Comparison of ENCODE assay signal across 15 cellular contexts in genomic region chr3:30683769-30684168, GRCh38.
A peak's percentile ranks its signal among the peaks of the same experiment; 100 is the strongest.
DNase-seq lines count a peak whose midpoint lies in the region; ATAC-seq, FAIRE-seq and TF ChIP-seq lines count a peak whose summit lies in the region.
"Had no signal": no experiment of that assay in that cellular context is flagged by ENCODE, and none has a peak within 500 bp of the region (broad histone marks: within the 10 kb centered on the region; RNA-seq: fewer than 3 reads in every experiment).

No MANE protein-coding gene starts in this region.

- no peaks in the 10 kb centered on the region for H3K79me1 ChIP-seq in mesendoderm (ENCODE audit: low read length)

- H4K8ac ChIP-seq in mesendoderm (ENCODE audit: low read depth, low read length): no peak overlapping the region

- no peaks in the 10 kb centered on the region for H3K79me2 ChIP-seq in mesendoderm (ENCODE audit: control insufficient read depth, insufficient read depth, low read length)
- H3K79me2 ChIP-seq in GM23338 (replicated peaks; ENCODE audit: insufficient read depth): 0 out of 2 replicates have a peak, but pooled peaks cover 14% of the 10 kb centered on the region

- FAIRE-seq in A549 (lab: Jason Lieb, UNC): no peak
- FAIRE-seq: K562 had no signal

- no peak for TF ChIP-seq EP300 in A549 (IDR thresholded peaks at IDR 0.05)

- TF ChIP-seq RAD21 in A549 (conservative IDR thresholded peaks at IDR 0.05 in 1 of 2, IDR thresholded peaks at IDR 0.05 in 1 of 2): no peak

- peaks cover 95% of the 10 kb centered on the region for H3K4me1 Mint-ChIP-seq in CD8-positive, alpha-beta T cell (ENCODE audit: low read depth)
- H3K4me1 Mint-ChIP-seq in activated naive CD8-positive, alpha-beta T cell treated with anti-CD3 and anti-CD28 coated beads, Interleukin-2, amount 10 ng/mL, durations not matched to agents 7 days and 5 days: peaks cover 67% of the 10 kb centered on the region
- peaks cover 63 to 85% (median 67%) of the 10 kb centered on the region in 3 donors for H3K4me1 Mint-ChIP-seq in naive B cell
- H3K4me1 Mint-ChIP-seq in GM23338: peaks cover 35% of the 10 kb centered on the region

- H3K27me3 ChIP-seq in CD8-positive, alpha-beta T cell (ENCODE audit: insufficient read depth, low read length): no peaks in the 10 kb centered on the region
- H3K27me3 ChIP-seq in mesendoderm (ENCODE audit: insufficient read depth, low read length, poor library complexity) (no peaks in the 10 kb centered on the region), GM23338 (ENCODE audit: insufficient read depth) (no peaks in the 10 kb centered on the region)
- H3K27me3 ChIP-seq: foreskin keratinocyte had no signal

- no peak overlapping the region for H4K5ac ChIP-seq in mesendoderm (ENCODE audit: low read length)

- H2BK15ac ChIP-seq in mesendoderm (replicated peaks; ENCODE audit: low read depth): no peak overlapping the region

- H3K9me3 Mint-ChIP-seq in CD8-positive, alpha-beta T cell: no peaks in the 10 kb centered on the region
- no peaks in the 10 kb centered on the region for H3K9me3 Mint-ChIP-seq in activated naive CD8-positive, alpha-beta T cell treated with anti-CD3 and anti-CD28 coated beads, Interleukin-2, amount 10 ng/mL, durations not matched to agents 7 days and 5 days
- H3K9me3 Mint-ChIP-seq in naive B cell: no peaks in the 10 kb centered on the region
- H3K9me3 Mint-ChIP-seq in GM23338: no peaks in the 10 kb centered on the region

- H3K4me1 ChIP-seq in A549: peaks cover 60% of the 10 kb centered on the region
- peaks cover 93% of the 10 kb centered on the region for H3K4me1 ChIP-seq in CD8-positive, alpha-beta T cell (ENCODE audit: insufficient read depth, low read length)
- H3K4me1 ChIP-seq in mesendoderm (ENCODE audit: control insufficient read depth, low read depth, low read length): peaks cover 6% of the 10 kb centered on the region
- peaks cover 12% of the 10 kb centered on the region for H3K4me1 ChIP-seq in GM23338 (ENCODE audit: insufficient read depth)

- H3K9ac ChIP-seq in mesendoderm (ENCODE audit: low read length): no peak overlapping the region

- H3K4me2 ChIP-seq in A549 (peak overlapping the region; percentile 20; the same call in 1 of the 3 replicates), mesendoderm (ENCODE audit: low read length) (no peak overlapping the region), GM23338 (no peak overlapping the region)

- H3K4me3 Mint-ChIP-seq in CD8-positive, alpha-beta T cell: peak overlapping the region; percentile 5
- H3K4me3 Mint-ChIP-seq in activated naive CD8-positive, alpha-beta T cell treated with anti-CD3 and anti-CD28 coated beads, Interleukin-2, amount 10 ng/mL, durations not matched to agents 7 days and 5 days: peak overlapping the region; percentile 16
- H3K4me3 Mint-ChIP-seq in naive B cell: peak overlapping the region in 1 of 8 donors; percentile 16
- H3K4me3 Mint-ChIP-seq in GM23338: no peak overlapping the region
- H3K4me3 Mint-ChIP-seq: brain had no signal

- no peak for TF ChIP-seq POLR2A in A549 (IDR thresholded peaks at IDR 0.05; ENCODE audit: low read length)

- CTCF ChIA-PET in A549 (lab: Yijun Ruan, JAX): interaction anchor here (0.6 kb wide), 1 partner anchor 544 kb away, joined by 3 read pairs; no protein-coding TSS in a partner anchor
- CTCF ChIA-PET in CD8-positive, alpha-beta T cell (lab: Charles Lee): interaction anchor here (1.4 to 3.8 kb wide), 3 partner anchors 9 to 364 kb away, joined by 5 to 22 read pairs (median 5); no protein-coding TSS in a partner anchor

- H3F3A ChIP-seq in GM23338 (replicated peaks; ENCODE audit: low read depth): no peaks in the 10 kb centered on the region

- no peak overlapping the region for H3K4me3 ChIP-seq in A549
- H3K4me3 ChIP-seq in CD8-positive, alpha-beta T cell (ENCODE audit: low read depth, low read length): no peak overlapping the region
- H3K4me3 ChIP-seq in mesendoderm (ENCODE audit: low read length): no peak overlapping the region
- no peak overlapping the region for H3K4me3 ChIP-seq in GM23338
- H3K4me3 ChIP-seq: K562 had no signal

- H2BK120ac ChIP-seq in mesendoderm (ENCODE audit: low read depth, low read length): no peak overlapping the region

- H4K20me1 ChIP-seq in GM23338 (replicated peaks; ENCODE audit: insufficient read depth): no peaks in the 10 kb centered on the region

- DNase-seq in A549 (ENCODE audit: low read depth in 1 of 2, low spot score in 1 of 2) (peak in 1 of 2 experiments; percentile 19), naive B cell (no peak), D341Med (ENCODE audit: low spot score) (no peak), mesendoderm (no peak), COLO829 (ENCODE audit: low spot score) (no peak), GM23338 (ENCODE audit: low spot score) (no peak)
- DNase-seq in CD8-positive, alpha-beta T cell: no peak
- no peak for DNase-seq in activated naive CD8-positive, alpha-beta T cell treated with anti-CD3 and anti-CD28 coated beads, Interleukin-2, amount 10 ng/mL, durations not matched to agents 7 days and 5 days
- DNase-seq: foreskin keratinocyte; NCI-H146; NCI-H524 treated with DMSO at 0.1 percent for 48 hours; stimulated activated CD4-positive, alpha-beta T cell treated with anti-CD3 and anti-CD28 coated beads, Interleukin-2, amount 100 ng/mL, for 24 hours; T-helper 9 cell had no signal

- POLR2A ChIA-PET in A549 (lab: Yijun Ruan, JAX): no interaction called here
- POLR2A ChIA-PET in CD8-positive, alpha-beta T cell (lab: Charles Lee): interaction anchor here (2.4 kb wide), 1 partner anchor 26 kb away, joined by 10 read pairs; no protein-coding TSS in a partner anchor
- POLR2A ChIA-PET in activated naive CD8-positive, alpha-beta T cell treated with anti-CD3 and anti-CD28 coated beads, Interleukin-2, amount 10 ng/mL, durations not matched to agents 7 days and 5 days (lab: Charles Lee): no interaction called here

- no peak overlapping the region for H3K18ac ChIP-seq in mesendoderm (ENCODE audit: low read length)

- no peaks in the 10 kb centered on the region for H3K27me3 Mint-ChIP-seq in CD8-positive, alpha-beta T cell (ENCODE audit: low read depth)
- no peaks in the 10 kb centered on the region for H3K27me3 Mint-ChIP-seq in activated naive CD8-positive, alpha-beta T cell treated with anti-CD3 and anti-CD28 coated beads, Interleukin-2, amount 10 ng/mL, durations not matched to agents 7 days and 5 days
- no peaks in the 10 kb centered on the region for H3K27me3 Mint-ChIP-seq in naive B cell
- H3K27me3 Mint-ChIP-seq in GM23338 (ENCODE audit: insufficient read depth, low read depth, poor library complexity): peaks cover 3% of the 10 kb centered on the region
- H3K27me3 Mint-ChIP-seq: brain had no signal

- no peaks in the 10 kb centered on the region for H3K9me3 ChIP-seq in A549
- no peaks in the 10 kb centered on the region for H3K9me3 ChIP-seq in CD8-positive, alpha-beta T cell (ENCODE audit: low read length)

- H3K36me3 ChIP-seq in CD8-positive, alpha-beta T cell (ENCODE audit: insufficient read depth, low read length): peaks cover 42% of the 10 kb centered on the region
- H3K36me3 ChIP-seq in mesendoderm (ENCODE audit: control insufficient read depth, insufficient read depth, low read length) (no peaks in the 10 kb centered on the region), GM23338 (ENCODE audit: insufficient read depth) (no peaks in the 10 kb centered on the region; the same call in 1 of the 2 replicates)

- 49% methylated on average over 3 of the region's 3 CpGs for WGBS in A549 (ENCODE audit: missing lambda C conversion rate)
- no CpG with 5 or more reads among the region's 3 CpGs for WGBS in mesendoderm (ENCODE audit: extremely low coverage, insufficient coverage, low lambda C conversion rate)

- H3K4ac ChIP-seq in mesendoderm (ENCODE audit: low read depth, low read length): no peak overlapping the region

- H3K9me2 ChIP-seq in GM23338 (ENCODE audit: insufficient read depth): 0 out of 2 replicates have a peak, but pooled peaks cover 5% of the 10 kb centered on the region

- no peak overlapping the region for H2BK5ac ChIP-seq in mesendoderm (ENCODE audit: low read length)

- H3K27ac ChIP-seq in A549 (peak overlapping the region in 1 of 2 experiments; percentile 48; a peak in 1 of 6 replicates), mesendoderm (ENCODE audit: low read depth, low read length) (no peak overlapping the region), GM23338 (ENCODE audit: low read depth) (no peak overlapping the region)
- H3K27ac ChIP-seq in CD8-positive, alpha-beta T cell (ENCODE audit: low read depth, low read length): no peak overlapping the region
- H3K27ac ChIP-seq: foreskin keratinocyte had no signal

- H3K56ac ChIP-seq in mesendoderm (ENCODE audit: low read length): no peak overlapping the region

- intact Hi-C loops in CD8-positive, alpha-beta T cell (cut with DNase I, micrococcal nuclease): no loop called here

- H2AK5ac ChIP-seq in mesendoderm (ENCODE audit: low read length): no peak overlapping the region

- peaks cover 96% of the 10 kb centered on the region for H3K36me3 Mint-ChIP-seq in CD8-positive, alpha-beta T cell
- peaks cover 58% of the 10 kb centered on the region for H3K36me3 Mint-ChIP-seq in activated naive CD8-positive, alpha-beta T cell treated with anti-CD3 and anti-CD28 coated beads, Interleukin-2, amount 10 ng/mL, durations not matched to agents 7 days and 5 days
- peaks cover 61 to 69% of the 10 kb centered on the region in 2 donors for H3K36me3 Mint-ChIP-seq in naive B cell
- peaks cover 22% of the 10 kb centered on the region for H3K36me3 Mint-ChIP-seq in GM23338 (ENCODE audit: low read depth)

- TF ChIP-seq CTCF in A549 (IDR thresholded peaks at IDR 0.05): no peak
- TF ChIP-seq CTCF in CD8-positive, alpha-beta T cell (IDR thresholded peaks at IDR 0.05): no peak
- TF ChIP-seq CTCF in GM23338 (conservative IDR thresholded peaks at IDR 0.05; ENCODE audit: low read depth in 2 of 2): no peak

- H3K23ac ChIP-seq in mesendoderm (ENCODE audit: low read length): no peak overlapping the region

- H2AFZ ChIP-seq in GM23338: no peak overlapping the region

- peak in 1 of 2 experiments; percentile 30; a peak in 1 of 6 replicates for ATAC-seq in A549
- no peak for ATAC-seq in CD8-positive, alpha-beta T cell
- no peak for ATAC-seq in activated naive CD8-positive, alpha-beta T cell treated with anti-CD3 and anti-CD28 coated beads, Interleukin-2, amount 10 ng/mL, durations not matched to agents 7 days and 5 days (ENCODE audit: low read depth)
- no peak for ATAC-seq in naive B cell (ENCODE audit: low read depth in 2 of 2)
- ATAC-seq in GM23338: no peak
- ATAC-seq: foreskin keratinocyte, K562 had no signal

- H3K27ac Mint-ChIP-seq in CD8-positive, alpha-beta T cell: peak overlapping the region; percentile 92
- peak overlapping the region; percentile 77 for H3K27ac Mint-ChIP-seq in activated naive CD8-positive, alpha-beta T cell treated with anti-CD3 and anti-CD28 coated beads, Interleukin-2, amount 10 ng/mL, durations not matched to agents 7 days and 5 days
- peak overlapping the region; percentile 79 to 95 (median 90) for H3K27ac Mint-ChIP-seq in naive B cell
- no peak overlapping the region for H3K27ac Mint-ChIP-seq in GM23338

TF ChIP-seq in A549, 52 proteins besides CTCF, POLR2A, EP300 and RAD21 (continues in another document):
- TF ChIP-seq HOXB5 (CRISPR knock-in tag; IDR thresholded peaks at IDR 0.05) (no peak), TFCP2L1 (CRISPR knock-in tag; IDR thresholded peaks at IDR 0.05) (no peak), RARB (CRISPR knock-in tag; IDR thresholded peaks at IDR 0.05) (no peak)

TF ChIP-seq in GM23338, 12 proteins besides CTCF, POLR2A, EP300 and RAD21 (continues in another document):
- no peak for TF ChIP-seq NANOG (IDR thresholded peaks at IDR 0.05; ENCODE audit: borderline replicate concordance)
- TF ChIP-seq EZH2 (IDR thresholded peaks at IDR 0.05; ENCODE audit: low read depth, unreplicated experiment): no peak
